8 cellular contexts compared by ENCODE assay signal in the genomic region with DNA sequence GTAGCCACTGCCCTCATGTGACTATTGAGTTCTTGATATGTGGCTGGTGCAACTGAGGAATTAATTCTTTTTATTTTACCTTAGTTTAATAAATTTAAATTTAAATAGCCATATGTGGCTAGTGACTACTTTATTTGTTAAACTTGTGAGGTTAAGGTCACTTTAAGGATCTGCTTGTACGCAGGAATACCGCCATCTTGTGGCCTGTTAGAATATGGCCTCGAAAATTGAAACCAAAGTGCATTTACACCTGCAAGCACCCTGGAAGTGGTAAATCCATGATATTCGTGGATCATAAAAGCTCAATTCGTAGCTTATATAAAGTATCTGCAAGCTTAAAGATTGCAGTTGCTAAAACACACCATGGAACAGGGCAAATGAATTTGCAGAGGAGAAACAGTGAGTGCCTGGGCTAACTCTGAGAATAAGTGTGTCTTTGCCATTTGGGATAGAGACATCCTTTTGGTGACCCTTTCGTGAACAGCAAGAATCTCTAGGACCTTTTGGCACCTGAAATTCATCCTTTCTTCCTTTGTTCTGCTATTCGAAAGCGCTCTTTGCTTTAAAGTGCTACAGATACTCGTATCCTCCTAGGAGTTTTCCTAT. TPM values are rescaled to one million over a fixed set of nuclear protein-coding genes. Genes with fewer than 3 reads are reported as not detected.
DNase-seq lines count a peak whose midpoint lies in the region; ATAC-seq and TF ChIP-seq lines count a peak whose summit lies in the region.

No MANE protein-coding gene starts in this region.

- CTCF ChIA-PET in Caco-2 (lab: Charles Lee) = no interaction called here

- H3K4me1 ChIP-seq in Caco-2 = no peaks in the 10 kb centered on the region

- H3K4me3 Mint-ChIP-seq in Caco-2 (ENCODE audit: unreplicated experiment) = no peak overlapping the region
- H3K4me3 Mint-ChIP-seq in activated T-helper 17 cell treated with anti-CD3 and anti-CD28 coated beads, Interleukin-2, amount 50 U/mL, for 72 hours = no peak overlapping the region

- intact Hi-C loops in Caco-2 (cut with micrococcal nuclease; ENCODE audit: unreplicated experiment) = loop anchor here (1.0 kb wide), 3 partner anchors 88 to 227 kb away; no protein-coding TSS in a partner anchor

- H3K9me3 Mint-ChIP-seq in Caco-2 (ENCODE audit: unreplicated experiment) = no peaks in the 10 kb centered on the region
- H3K9me3 Mint-ChIP-seq in activated T-helper 17 cell treated with anti-CD3 and anti-CD28 coated beads, Interleukin-2, amount 50 U/mL, for 72 hours = peaks cover 16% of the 10 kb centered on the region

- BruUV-seq in Caco-2 (replicated peaks; lab: Mats Ljungman, UMichigan) = no TSS peak

- no peak overlapping the region for H3K27ac Mint-ChIP-seq in Caco-2 (ENCODE audit: unreplicated experiment)
- no peak overlapping the region for H3K27ac Mint-ChIP-seq in activated T-helper 17 cell treated with anti-CD3 and anti-CD28 coated beads, Interleukin-2, amount 50 U/mL, for 72 hours

- POLR2A ChIA-PET in Caco-2 (lab: Charles Lee) = no interaction called here

- H3K27me3 ChIP-seq in Caco-2 (replicated peaks; ENCODE audit: control insufficient read depth, insufficient read depth, low read length) = no peaks in the 10 kb centered on the region

- H3K36me3 ChIP-seq in Caco-2 (ENCODE audit: control insufficient read depth, insufficient read depth, low read length) = no peaks in the 10 kb centered on the region

- DNase-seq in Caco-2 (peak; percentile 60 to 67), NCI-H82 treated with DMSO at 0.1 percent for 48 hours (lab: John Stamatoyannopoulos, UW; ENCODE audit: unreplicated experiment) (peak; percentile 40), choroid plexus epithelial cell (ENCODE audit: low read depth) (peak; percentile 56), midbrain (lab: John Stamatoyannopoulos, UW) (peak; percentile 66), cortex of kidney (lab: John Stamatoyannopoulos, UW) (no peak)

- no peaks in the 10 kb centered on the region for H3K36me3 Mint-ChIP-seq in Caco-2 (ENCODE audit: insufficient read depth, unreplicated experiment)
- no peaks in the 10 kb centered on the region for H3K36me3 Mint-ChIP-seq in activated T-helper 17 cell treated with anti-CD3 and anti-CD28 coated beads, Interleukin-2, amount 50 U/mL, for 72 hours (ENCODE audit: low read depth)

- H3K4me1 Mint-ChIP-seq in Caco-2 (ENCODE audit: low read depth, unreplicated experiment) = no peaks in the 10 kb centered on the region
- no peaks in the 10 kb centered on the region for H3K4me1 Mint-ChIP-seq in activated T-helper 17 cell treated with anti-CD3 and anti-CD28 coated beads, Interleukin-2, amount 50 U/mL, for 72 hours

- H3K4me3 ChIP-seq in Caco-2 (ENCODE audit: low read depth, low read length) = no peak overlapping the region
- H3K4me3 ChIP-seq in choroid plexus epithelial cell (ENCODE audit: low read depth, low read length) = no peak overlapping the region

- ATAC-seq in GM18502 (IDR thresholded peaks at IDR 0.05; ENCODE audit: poor library complexity, unreplicated experiment) (peak; percentile 86), HG03139 (IDR thresholded peaks at IDR 0.05; ENCODE audit: unreplicated experiment) (peak; percentile 67)
- ATAC-seq in activated T-helper 17 cell treated with anti-CD3 and anti-CD28 coated beads, Interleukin-2, amount 50 U/mL, for 72 hours (replicated peaks) = no peak

- H3K9me3 ChIP-seq in Caco-2 = no peaks in the 10 kb centered on the region

- H3K27me3 Mint-ChIP-seq in Caco-2 (ENCODE audit: insufficient read depth, unreplicated experiment) = no peaks in the 10 kb centered on the region
- no peaks in the 10 kb centered on the region for H3K27me3 Mint-ChIP-seq in activated T-helper 17 cell treated with anti-CD3 and anti-CD28 coated beads, Interleukin-2, amount 50 U/mL, for 72 hours

- TF ChIP-seq CTCF in Caco-2 (IDR thresholded peaks at IDR 0.05; ENCODE audit: insufficient read depth in 1 of 2, low read depth in 1 of 2, low read length in 1 of 2, severe bottlenecking in 1 of 2, unreplicated experiment in 1 of 2) (peak; percentile 79 to 89), choroid plexus epithelial cell (conservative IDR thresholded peaks at IDR 0.05; ENCODE audit: low read depth, low read length) (peak; percentile 58)

RNA-seq across cellular contexts. Expression of a gene that starts 59.9 kb away (rescaled TPM):
- 0.45 and 1.1 TPM in 2 replicates for total RNA-seq in Caco-2 (2022)
- total RNA-seq in activated T-helper 17 cell treated with anti-CD3 and anti-CD28 coated beads, Interleukin-2, amount 50 U/mL, for 72 hours = not detected
